ENCODE assay signal across 19 cellular contexts in the genomic region with DNA sequence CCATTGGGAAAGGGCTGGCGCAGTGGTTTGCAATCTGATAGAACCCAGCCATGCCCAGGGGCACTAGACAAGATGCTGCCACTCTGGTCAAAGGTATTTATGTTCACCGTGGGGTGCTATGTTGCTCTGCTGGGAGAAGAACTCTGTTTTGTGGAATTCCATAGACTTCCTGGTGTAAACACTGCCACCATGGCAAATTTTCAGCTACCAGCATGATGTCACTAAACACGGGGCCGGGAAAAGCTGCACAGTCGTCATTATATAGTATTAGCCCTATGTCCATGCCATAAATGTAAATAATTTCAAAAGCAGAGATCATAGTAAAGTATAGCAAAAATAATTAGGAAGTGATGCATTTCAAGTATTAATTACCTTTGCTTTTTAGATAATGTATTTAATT.
"Had no signal": no experiment of that assay in that cellular context is flagged by ENCODE, and none has a peak within 500 bp of the region (broad histone marks: within the 10 kb centered on the region; RNA-seq: fewer than 3 reads in every experiment).

No MANE protein-coding gene starts in this region.

- ATAC-seq: esophagus mucosa; heart left ventricle; mucosa of descending colon; naive thymus-derived CD8-positive, alpha-beta T cell; right cardiac atrium had no signal

- H3K9me3 Mint-ChIP-seq: naive thymus-derived CD8-positive, alpha-beta T cell; neural crest cell had no signal

- H3K9me3 ChIP-seq: heart left ventricle, mucosa of descending colon, ovary, suprapubic skin, thyroid gland, upper lobe of left lung, uterus had no signal

- H3K27ac ChIP-seq: dorsolateral prefrontal cortex, ovary, suprapubic skin, thyroid gland, uterus had no signal

- DNase-seq: cortex of kidney; dorsolateral prefrontal cortex; effector CD8-positive, alpha-beta T cell; heart left ventricle; hypothalamus; kidney glomerular epithelial cell; mucosa of descending colon; naive thymus-derived CD8-positive, alpha-beta T cell; ovary; right cardiac atrium; stimulated activated CD4-positive, alpha-beta T cell treated with anti-CD3 and anti-CD28 coated beads, Interleukin-2, amount 100 ng/mL, for 48 hours; stimulated activated naive CD4-positive, alpha-beta T cell treated with Interleukin-2 at 50 U/mL for 16 hours; thyroid gland; upper lobe of left lung; uterus had no signal

- H3K4me1 ChIP-seq: uterus had no signal

- H3K4me2 ChIP-seq: smooth muscle cell had no signal

- H3K4me3 Mint-ChIP-seq: neural crest cell had no signal

- H3K4me3 ChIP-seq: dorsolateral prefrontal cortex, heart left ventricle, mucosa of descending colon, ovary, smooth muscle cell, suprapubic skin, thyroid gland, upper lobe of left lung, uterus had no signal

- H3K27me3 Mint-ChIP-seq: naive thymus-derived CD8-positive, alpha-beta T cell had no signal

- H3K36me3 Mint-ChIP-seq: naive thymus-derived CD8-positive, alpha-beta T cell had no signal

- H3K36me3 ChIP-seq: ovary, suprapubic skin, thyroid gland, upper lobe of left lung, uterus had no signal

- H3K27me3 ChIP-seq: dorsolateral prefrontal cortex, heart left ventricle, ovary, suprapubic skin, thyroid gland, upper lobe of left lung, uterus had no signal
